In the genomic region with DNA sequence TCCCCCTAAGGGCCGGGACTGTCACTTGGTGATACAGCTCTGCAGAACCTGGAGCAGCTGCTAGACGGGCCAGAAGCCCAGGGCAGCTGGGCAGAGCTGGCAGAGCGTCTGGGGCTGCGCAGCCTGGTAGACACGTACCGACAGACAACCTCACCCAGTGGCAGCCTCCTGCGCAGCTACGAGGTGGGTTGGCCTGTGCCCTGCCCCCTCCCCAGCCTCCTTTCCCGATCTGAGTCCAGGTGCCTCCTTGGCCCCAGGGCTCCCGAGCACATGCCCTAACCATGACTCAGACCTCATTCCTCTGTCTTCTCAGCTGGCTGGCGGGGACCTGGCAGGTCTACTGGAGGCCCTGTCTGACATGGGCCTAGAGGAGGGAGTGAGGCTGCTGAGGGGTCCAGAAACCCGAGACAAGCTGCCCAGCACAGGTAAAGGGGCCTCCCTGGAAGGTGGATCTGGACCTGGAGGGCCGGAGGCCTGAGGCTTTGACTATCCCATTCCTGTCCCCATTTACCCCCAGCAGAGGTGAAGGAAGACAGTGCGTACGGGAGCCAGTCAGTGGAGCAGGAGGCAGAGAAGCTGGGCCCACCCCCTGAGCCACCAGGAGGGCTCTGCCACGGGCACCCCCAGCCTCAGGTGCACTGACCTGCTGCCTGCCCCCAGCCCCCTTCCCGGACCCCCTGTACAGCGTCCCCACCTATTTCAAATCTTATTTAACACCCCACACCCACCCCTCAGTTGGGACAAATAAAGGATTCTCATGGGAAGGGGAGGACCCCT, we compare ENCODE assay signal across 10 cellular contexts. TPM values are rescaled to one million over a fixed set of nuclear protein-coding genes. Genes with fewer than 3 reads are reported as not detected.
DNase-seq lines count a peak whose midpoint lies in the region; ATAC-seq lines count a peak whose summit lies in the region.
"Had no signal": no experiment of that assay in that cellular context is flagged by ENCODE, and none has a peak within 500 bp of the region (broad histone marks: within the 10 kb centered on the region; RNA-seq: fewer than 3 reads in every experiment).

No MANE protein-coding gene starts in this region.

- no peak overlapping the region for H3K4me3 Mint-ChIP-seq in T-helper 17 cell

- no peaks in the 10 kb centered on the region for H3K9me3 ChIP-seq in T-helper 17 cell (ENCODE audit: control insufficient read depth, low read length, poor library complexity, severe bottlenecking)

- peaks cover 40% of the 10 kb centered on the region for H3K4me1 Mint-ChIP-seq in T-helper 17 cell

- peak overlapping the region; percentile 99 for H3K27ac Mint-ChIP-seq in T-helper 17 cell

- no peaks in the 10 kb centered on the region for H3K27me3 Mint-ChIP-seq in T-helper 17 cell

- ATAC-seq in T-helper 17 cell (no peak), HG02973 (IDR thresholded peaks at IDR 0.05; ENCODE audit: unreplicated experiment) (no peak), HG02938 (IDR thresholded peaks at IDR 0.05; ENCODE audit: unreplicated experiment) (no peak), GM18498 (IDR thresholded peaks at IDR 0.05; ENCODE audit: unreplicated experiment) (no peak)

- DNase-seq in 8988T = peak; percentile 95
- peak; percentile 41 for DNase-seq in H4 (ENCODE audit: low spot score)
- no peak for DNase-seq in T-helper 17 cell
- DNase-seq in iris pigment epithelial cell (ENCODE audit: low read depth) = peak; percentile 63
- DNase-seq in superior temporal gyrus (ENCODE audit: extremely low spot score) = no peak
- DNase-seq: KG1 had no signal

- peaks cover 4% of the 10 kb centered on the region for H3K36me3 Mint-ChIP-seq in T-helper 17 cell (ENCODE audit: low read depth)

RNA-seq across cellular contexts. Expression of a gene that starts 6.4 kb away (rescaled TPM):
- total RNA-seq in H4 (2014; rRNA removed; shearing (Covaris generic)) = 6.1 and 6.7 TPM in 2 replicates
- 100 to 1,000 TPM; 364 to 390 TPM for total RNA-seq in T-helper 17 cell

RNA-seq across cellular contexts. Expression of a gene that starts 16.7 kb away (rescaled TPM):
- 0.06 TPM in 1 of 2 replicates, not detected in the other for total RNA-seq in H4 (2014; rRNA removed; shearing (Covaris generic))
- 1 to 10 TPM; 2.9 to 5.1 TPM for total RNA-seq in T-helper 17 cell

RNA-seq across cellular contexts. Expression of a gene that starts 18.7 kb away (rescaled TPM):
- 7.3 and 10.3 TPM in 2 replicates for total RNA-seq in H4 (2014; rRNA removed; shearing (Covaris generic))
- total RNA-seq in T-helper 17 cell = 10 to 100 TPM in 1 of 2 donors, 1 to 10 TPM in 1; 9.9 to 14.2 TPM

RNA-seq across cellular contexts. Expression of a gene that starts 30.5 kb away (rescaled TPM):
- total RNA-seq in H4 (2014; rRNA removed; shearing (Covaris generic)) = 47.4 and 64.5 TPM in 2 replicates
- 10 to 100 TPM; 27.4 to 30.7 TPM for total RNA-seq in T-helper 17 cell

RNA-seq across cellular contexts. Expression of a gene that starts 49.4 kb away (rescaled TPM):
- not detected in 2 replicates for total RNA-seq in H4 (2014; rRNA removed; shearing (Covaris generic))
- total RNA-seq in T-helper 17 cell = under 1 TPM in 1 of 2 donors, not detected in 1; 0.50 TPM
- total RNA-seq: urinary bladder had no signal

Comparison
In these comparisons a context has a peak if more than half of its experiments do, and no peak if none do; other contexts are left out.
1. DNase-seq: peak in 8988T (single experiment), H4 (single experiment) and iris pigment epithelial cell (single experiment); none in T-helper 17 cell (0 of 3) and superior temporal gyrus (single experiment).
2. RNA of a gene that starts 6.4 kb away (total RNA-seq): 364 to 390 TPM in T-helper 17 cell; 6.1 to 6.7 TPM in H4; every median in the first group is over 10 times any median in the second.